ENCODE assay signal across 14 cellular contexts in genomic region chr1:61092643-61093042, GRCh38. TPM values are rescaled to one million over a fixed set of nuclear protein-coding genes. Genes with fewer than 3 reads are reported as not detected.
A peak's percentile ranks its signal among the peaks of the same experiment; 100 is the strongest.
DNase-seq lines count a peak whose midpoint lies in the region; ATAC-seq and TF ChIP-seq lines count a peak whose summit lies in the region.
"Had no signal": no experiment of that assay in that cellular context is flagged by ENCODE, and none has a peak within 500 bp of the region (broad histone marks: within the 10 kb centered on the region; RNA-seq: fewer than 3 reads in every experiment).

No MANE protein-coding gene starts in this region.

- peaks cover 27% of the 10 kb centered on the region for H4K20me1 ChIP-seq in Karpas-422 (ENCODE audit: insufficient read depth, low read depth, low read length)
- H4K20me1 ChIP-seq: BLaER1 had no signal

- H2AFZ ChIP-seq in Karpas-422 (ENCODE audit: low read length): no peak overlapping the region

- peaks cover 91% of the 10 kb centered on the region for H3K79me2 ChIP-seq in Karpas-422 (ENCODE audit: low read length)

- DNase-seq in DMS 273 treated with DMSO at 0.1 percent for 48 hours (lab: John Stamatoyannopoulos, UW) (peak; percentile 28), Karpas-422 (no peak), SHP77 (lab: John Stamatoyannopoulos, UW) (peak; percentile 54 to 70), mucosa of descending colon (no peak), GDM1 (lab: John Stamatoyannopoulos, UW) (no peak), foreskin fibroblast (no peak)
- no peak for DNase-seq in activated CD8-positive, alpha-beta memory T cell treated with anti-CD3 and anti-CD28 coated beads, Interleukin-2, amount 50 U/mL, for 4 hours
- DNase-seq: activated CD8-positive, alpha-beta memory T cell treated with anti-CD3 and anti-CD28 coated beads for 24 hours; activated naive CD4-positive, alpha-beta T cell treated with Interleukin-2 at 50 U/mL for 16 hours; kidney; NCI-H2227 treated with DMSO at 0.1 percent for 48 hours; stimulated activated CD4-positive, alpha-beta T cell treated with anti-CD3 and anti-CD28 coated beads, Interleukin-2, amount 100 ng/mL, for 24 hours had no signal

- H3K9me3 ChIP-seq in Karpas-422 (ENCODE audit: low read length): no peaks in the 10 kb centered on the region
- no peaks in the 10 kb centered on the region for H3K9me3 ChIP-seq in mucosa of descending colon
- H3K9me3 ChIP-seq: BLaER1 had no signal

- peaks cover 55% of the 10 kb centered on the region for H3K4me1 ChIP-seq in Karpas-422 (ENCODE audit: low read length)
- H3K4me1 ChIP-seq in mucosa of descending colon (ENCODE audit: low read depth): peaks cover 10% of the 10 kb centered on the region
- H3K4me1 ChIP-seq: BLaER1 had no signal

- no peak overlapping the region for H3K9ac ChIP-seq in Karpas-422 (ENCODE audit: low read length)
- H3K9ac ChIP-seq: BLaER1 had no signal

- H3K4me3 ChIP-seq in Karpas-422 (ENCODE audit: low read length) (no peak overlapping the region), mucosa of descending colon (no peak overlapping the region), foreskin fibroblast (ENCODE audit: low read depth in 1 of 2, low read length in 2 of 2) (no peak overlapping the region)
- H3K4me3 ChIP-seq: BLaER1 had no signal

- ATAC-seq in mucosa of descending colon (peak; percentile 92), HG03095 (IDR thresholded peaks at IDR 0.05; ENCODE audit: unreplicated experiment) (no peak)

- H3K36me3 ChIP-seq in Karpas-422 (ENCODE audit: insufficient read depth, low read length) (peaks cover 27% of the 10 kb centered on the region; the same call in 1 of the 2 replicates), mucosa of descending colon (ENCODE audit: low read depth) (no peaks in the 10 kb centered on the region)
- H3K36me3 ChIP-seq: BLaER1 had no signal

- no peaks in the 10 kb centered on the region for H3K9me2 ChIP-seq in Karpas-422 (replicated peaks; ENCODE audit: insufficient read depth, low read length)

- intact Hi-C loops in mucosa of descending colon (cut with DNase I, micrococcal nuclease): no loop called here

- H3K4me2 ChIP-seq in Karpas-422 (ENCODE audit: low read depth, low read length, poor library complexity, severe bottlenecking): peak overlapping the region; percentile 13
- H3K4me2 ChIP-seq: BLaER1 had no signal

- H3K27me3 ChIP-seq in Karpas-422 (ENCODE audit: low read length): no peaks in the 10 kb centered on the region

- no peak overlapping the region for H3K27ac ChIP-seq in Karpas-422 (ENCODE audit: low read length)
- H3K27ac ChIP-seq: BLaER1 had no signal

- TF ChIP-seq CTCF in mucosa of descending colon (IDR thresholded peaks at IDR 0.05): no peak
- no peak for TF ChIP-seq CTCF in foreskin fibroblast (IDR thresholded peaks at IDR 0.05; ENCODE audit: low read depth, low read length)

RNA-seq across cellular contexts. Expression of gene NFIA, which starts 10.3 kb away (rescaled TPM):
- total RNA-seq in Karpas-422 (2014; rRNA removed; shearing (Covaris generic); ENCODE audit: low replicate concordance): 15.8 and 38.3 TPM in 2 replicates
- 100 to 1,000 TPM in 1 of 3 donors, 10 to 100 TPM in 2; 46.4 to 145 (median 51.1) TPM for total RNA-seq in mucosa of descending colon

Comparison
In these comparisons a context has a peak if more than half of its experiments do, and no peak if none do; other contexts are left out.
1. DNase-seq: peak in DMS 273 treated with DMSO at 0.1 percent for 48 hours (single experiment) and SHP77 (2 of 2); none in Karpas-422 (single experiment), mucosa of descending colon (0 of 3), GDM1 (single experiment), activated CD8-positive, alpha-beta memory T cell treated with anti-CD3 and anti-CD28 coated beads, Interleukin-2, amount 50 U/mL, for 4 hours (single experiment) and foreskin fibroblast (0 of 2).